23 cellular contexts compared by ENCODE assay signal in the genomic region with DNA sequence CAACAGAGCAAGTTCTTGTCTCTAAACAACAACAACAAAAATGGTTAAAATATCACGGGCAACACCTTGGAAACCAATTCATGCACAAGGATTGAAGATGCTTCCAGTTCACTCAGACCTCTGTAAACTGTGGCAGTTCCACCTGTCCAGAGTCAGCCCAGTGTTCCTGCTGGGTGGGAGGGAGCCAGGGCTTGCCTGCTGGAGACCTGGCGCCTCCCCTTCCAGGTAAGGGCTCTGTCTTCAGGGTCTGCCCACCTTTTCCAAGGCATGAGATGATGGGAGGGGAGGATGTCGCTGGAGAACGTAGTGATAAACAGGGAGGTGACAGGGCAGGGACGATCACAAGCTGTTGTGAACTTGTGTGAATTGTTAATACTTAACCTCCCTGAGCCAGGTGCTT. TPM values are rescaled to one million over a fixed set of nuclear protein-coding genes. Genes with fewer than 3 reads are reported as not detected.
"Had no signal": no experiment of that assay in that cellular context is flagged by ENCODE, and none has a peak within 500 bp of the region (broad histone marks: within the 10 kb centered on the region; RNA-seq: fewer than 3 reads in every experiment).

No MANE protein-coding gene starts in this region.

- H3K4me3 ChIP-seq: colonic mucosa, dorsolateral prefrontal cortex, mucosa of descending colon had no signal

- DNase-seq: activated B cell treated with CpG ODN at 0.5 μM for 24 hours; activated CD4-positive, alpha-beta T cell treated with anti-CD3 and anti-CD28 coated beads, Interleukin-2, amount 50 U/mL, for 1 hour; activated CD8-positive, alpha-beta memory T cell treated with anti-CD3 and anti-CD28 coated beads for 24 hours; anterior cingulate cortex; cerebellar nuclear complex; colonic mucosa; foreskin fibroblast; hypothalamus; immature natural killer cell; kidney glomerular epithelial cell; mucosa of descending colon; stimulated activated CD4-positive, alpha-beta T cell treated with anti-CD3 and anti-CD28 coated beads, Interleukin-15, amount 100 ng/mL, for 24 hours; stimulated activated CD4-positive, alpha-beta T cell treated with anti-CD3 and anti-CD28 coated beads, Interleukin-2, amount 100 ng/mL, for 24 hours; stimulated activated naive CD4-positive, alpha-beta T cell treated with Interleukin-2 at 50 U/mL for 16 hours had no signal

- H3K27me3 ChIP-seq: colonic mucosa, dorsolateral prefrontal cortex had no signal

- H3K4me3 Mint-ChIP-seq: activated B cell treated with CpG ODN at 0.5 μM for 24 hours; activated naive CD8-positive, alpha-beta T cell; activated T-cell treated with anti-CD3 and anti-CD28 coated beads, Interleukin-2, amount 50 U/mL, for 24 hours; immature natural killer cell; natural killer cell treated with Interleukin-12 subunit alpha and Interleukin-12 subunit beta and Interleukin-15 and Interleukin-18, amount 100 ng/mL, for 72 hours; T-helper 2 cell treated with Interferon-gamma antibody and Interleukin-4, amounts not matched to agents 5 μg/mL and 100 μg/mL, for 36 hours; type B pancreatic cell had no signal

- H3K36me3 ChIP-seq: colonic mucosa had no signal

- H3K9me3 Mint-ChIP-seq: natural killer cell treated with Interleukin-12 subunit alpha and Interleukin-12 subunit beta and Interleukin-15 and Interleukin-18, amount 100 ng/mL, for 72 hours had no signal

- H3K27me3 Mint-ChIP-seq: activated naive CD8-positive, alpha-beta T cell had no signal

- ATAC-seq: esophagus mucosa; left ventricle myocardium superior; mucosa of descending colon; natural killer cell treated with Interleukin-12 subunit alpha and Interleukin-12 subunit beta and Interleukin-15 and Interleukin-18, amount 100 ng/mL, for 72 hours; right cardiac atrium had no signal

- H3K9me3 ChIP-seq: colonic mucosa had no signal

- H3K4me1 Mint-ChIP-seq: activated B cell treated with CpG ODN at 0.5 μM for 24 hours, immature natural killer cell had no signal

- H3K36me3 Mint-ChIP-seq: activated naive CD8-positive, alpha-beta T cell; natural killer cell treated with Interleukin-12 subunit alpha and Interleukin-12 subunit beta and Interleukin-15 and Interleukin-18, amount 100 ng/mL, for 72 hours; type B pancreatic cell had no signal

- H3K4me1 ChIP-seq: colonic mucosa had no signal

- H3K27ac Mint-ChIP-seq: activated B cell treated with CpG ODN at 0.5 μM for 24 hours; activated naive CD8-positive, alpha-beta T cell; activated T-cell treated with anti-CD3 and anti-CD28 coated beads, Interleukin-2, amount 50 U/mL, for 24 hours; immature natural killer cell; natural killer cell treated with Interleukin-12 subunit alpha and Interleukin-12 subunit beta and Interleukin-15 and Interleukin-18, amount 100 ng/mL, for 72 hours; T-helper 2 cell treated with Interferon-gamma antibody and Interleukin-4, amounts not matched to agents 5 μg/mL and 100 μg/mL, for 36 hours; type B pancreatic cell had no signal

- H3K27ac ChIP-seq: colonic mucosa, dorsolateral prefrontal cortex had no signal

RNA-seq across cellular contexts. Expression of gene GPC1, which starts 9.8 kb away (rescaled TPM):
- polyA plus RNA-seq: immature natural killer cell had no signal
